In genomic region chr22:21001601-21002325, GRCh38 we compare ENCODE assay signal across 8 cellular contexts. TPM values are rescaled to one million over a fixed set of nuclear protein-coding genes. Genes with fewer than 3 reads are reported as not detected.
DNase-seq lines count a peak whose midpoint lies in the region; ATAC-seq and TF ChIP-seq lines count a peak whose summit lies in the region.

TSS of gene THAP7 (minus strand) at chr22:21002118. CDS start at chr22:21001911, 207 bp downstream.

- H3K4me3 ChIP-seq in upper lobe of right lung = peak within 1 kb of the TSS; percentile 89

- H3K9me3 Mint-ChIP-seq in T-helper 1 cell treated with Interleukin-12 subunit alpha and Interleukin-12 subunit beta and Interleukin-4 antibody, amounts not matched to agents 30 μg/mL and 1 μg/mL, for 36 hours = no peaks in the 10 kb centered on the region
- H3K9me3 Mint-ChIP-seq in progenitor cell of endocrine pancreas (ENCODE audit: low read depth) = no peaks in the 10 kb centered on the region

- ATAC-seq in GM18499 (IDR thresholded peaks at IDR 0.05; ENCODE audit: insufficient read depth, unreplicated experiment) (peak; percentile 51), HG02938 (IDR thresholded peaks at IDR 0.05; ENCODE audit: unreplicated experiment) (peak; percentile 86), left cardiac atrium (peak; percentile 96 to 97), upper lobe of right lung (peak; percentile 96)

- peak within 1 kb of the TSS; percentile 100 for H3K27ac ChIP-seq in upper lobe of right lung

- DNase-seq in NCI-H1694 treated with DMSO at 0.1 percent for 48 hours (lab: John Stamatoyannopoulos, UW) (peak; percentile 89), amniotic stem cell (lab: John Stamatoyannopoulos, UW) (peak; percentile 89), left cardiac atrium (peak; percentile 98), progenitor cell of endocrine pancreas (ENCODE audit: low spot score, unreplicated experiment) (peak; percentile 86), upper lobe of right lung (peak; percentile 99)

- no peaks in the 10 kb centered on the region for H3K27me3 Mint-ChIP-seq in T-helper 1 cell treated with Interleukin-12 subunit alpha and Interleukin-12 subunit beta and Interleukin-4 antibody, amounts not matched to agents 30 μg/mL and 1 μg/mL, for 36 hours (ENCODE audit: low read depth)
- H3K27me3 Mint-ChIP-seq in progenitor cell of endocrine pancreas = no peaks in the 10 kb centered on the region

- H3K27ac Mint-ChIP-seq in T-helper 1 cell treated with Interleukin-12 subunit alpha and Interleukin-12 subunit beta and Interleukin-4 antibody, amounts not matched to agents 30 μg/mL and 1 μg/mL, for 36 hours = peak within 1 kb of the TSS; percentile 97
- H3K27ac Mint-ChIP-seq in progenitor cell of endocrine pancreas = peak within 1 kb of the TSS; percentile 97

- H3K36me3 Mint-ChIP-seq in T-helper 1 cell treated with Interleukin-12 subunit alpha and Interleukin-12 subunit beta and Interleukin-4 antibody, amounts not matched to agents 30 μg/mL and 1 μg/mL, for 36 hours (ENCODE audit: low read depth) = peaks cover 6% of the 10 kb centered on the region
- H3K36me3 Mint-ChIP-seq in progenitor cell of endocrine pancreas (ENCODE audit: insufficient read depth) = no peaks in the 10 kb centered on the region

- H3K27me3 ChIP-seq in upper lobe of right lung = no peaks in the 10 kb centered on the region

- peak within 1 kb of the TSS; percentile 92 for H3K4me3 Mint-ChIP-seq in T-helper 1 cell treated with Interleukin-12 subunit alpha and Interleukin-12 subunit beta and Interleukin-4 antibody, amounts not matched to agents 30 μg/mL and 1 μg/mL, for 36 hours
- peak within 1 kb of the TSS; percentile 89 for H3K4me3 Mint-ChIP-seq in progenitor cell of endocrine pancreas (ENCODE audit: low read depth)

- H3K4me1 Mint-ChIP-seq in T-helper 1 cell treated with Interleukin-12 subunit alpha and Interleukin-12 subunit beta and Interleukin-4 antibody, amounts not matched to agents 30 μg/mL and 1 μg/mL, for 36 hours (ENCODE audit: low read depth) = peaks cover 8% of the 10 kb centered on the region
- peaks cover 15% of the 10 kb centered on the region for H3K4me1 Mint-ChIP-seq in progenitor cell of endocrine pancreas (ENCODE audit: low read depth)

- intact Hi-C loops in left cardiac atrium (cut with DNase I) (no loop called here), upper lobe of right lung (cut with DNase I) (no loop called here)

- no peak for TF ChIP-seq CTCF in progenitor cell of endocrine pancreas (IDR thresholded peaks at IDR 0.05; ENCODE audit: unreplicated experiment)
- TF ChIP-seq CTCF in upper lobe of right lung (IDR thresholded peaks at IDR 0.05) = no peak

- peaks cover 27% of the 10 kb centered on the region for H3K4me1 ChIP-seq in upper lobe of right lung

- H3K36me3 ChIP-seq in upper lobe of right lung = peaks cover 26% of the 10 kb centered on the region

- H3K9me3 ChIP-seq in upper lobe of right lung = no peaks in the 10 kb centered on the region

RNA-seq across cellular contexts. Expression of gene THAP7, which starts in this region (rescaled TPM):
- 10 to 100 TPM; 20.9 to 22.1 TPM for total RNA-seq in left cardiac atrium
- total RNA-seq in progenitor cell of endocrine pancreas = 17.6 and 20.2 TPM in 2 replicates
- total RNA-seq in upper lobe of right lung = 22.0 TPM

Comparison
In these comparisons a context has a peak if more than half of its experiments do, and no peak if none do; other contexts are left out.
1. Peak in every context shown above with its lines: DNase-seq, ATAC-seq, H3K4me3 ChIP-seq and H3K27ac ChIP-seq.